22 cellular contexts compared by ENCODE assay signal in genomic region chr2:60119778-60120177, GRCh38.
A peak's percentile ranks its signal among the peaks of the same experiment; 100 is the strongest.
DNase-seq lines count a peak whose midpoint lies in the region; ATAC-seq, FAIRE-seq and TF ChIP-seq lines count a peak whose summit lies in the region.
"Had no signal": no experiment of that assay in that cellular context is flagged by ENCODE, and none has a peak within 500 bp of the region (broad histone marks: within the 10 kb centered on the region; RNA-seq: fewer than 3 reads in every experiment).

No MANE protein-coding gene starts in this region.

- no peak overlapping the region for H3K27ac ChIP-seq in heart right ventricle
- no peak overlapping the region for H3K27ac ChIP-seq in psoas muscle
- H3K27ac ChIP-seq: breast epithelium, parathyroid adenoma, vagina had no signal

- TF ChIP-seq CTCF in heart right ventricle (IDR thresholded peaks at IDR 0.05) (peak in 5 of 9 donors; percentile 16 to 48 (median 40)), bronchial epithelial cell (IDR thresholded peaks at IDR 0.05; ENCODE audit: insufficient read depth, low read length, severe bottlenecking) (no peak), psoas muscle (IDR thresholded peaks at IDR 0.05) (peak; percentile 14)

- ATAC-seq in heart right ventricle (no peak), psoas muscle (no peak), GM18870 (IDR thresholded peaks at IDR 0.05; ENCODE audit: unreplicated experiment) (no peak), HG02884 (IDR thresholded peaks at IDR 0.05; ENCODE audit: unreplicated experiment) (no peak)
- ATAC-seq: activated CD4-positive, CD25-positive, alpha-beta regulatory T cell treated with anti-CD3 and anti-CD28 coated beads, Interleukin-2, amount 50 U/mL, for 24 hours; activated CD8-positive, alpha-beta memory T cell treated with anti-CD3 and anti-CD28 coated beads, Interleukin-2, amount 10 ng/mL, durations not matched to agents 7 days and 5 days; esophagus mucosa; natural killer cell; Right ventricle myocardium inferior had no signal

- intact Hi-C loops in heart right ventricle (cut with DNase I) = loop anchor here in 3 of 10 donors (10.0 kb wide), 1 partner anchor 815 kb away; no protein-coding TSS in a partner anchor
- intact Hi-C loops in cardiac septum (cut with DNase I) = loop anchor here (10.0 kb wide), 1 partner anchor 655 kb away; no protein-coding TSS in a partner anchor
- intact Hi-C loops in psoas muscle (cut with DNase I) = loop anchor here in 1 of 2 donors (10.0 kb wide), 1 partner anchor 425 kb away; no protein-coding TSS in a partner anchor

- H3K27me3 ChIP-seq in heart right ventricle = no peaks in the 10 kb centered on the region
- H3K27me3 ChIP-seq in bronchial epithelial cell (ENCODE audit: control insufficient read depth, insufficient read depth, low read length) = no peaks in the 10 kb centered on the region
- H3K27me3 ChIP-seq in psoas muscle (ENCODE audit: insufficient read depth in 3 of 3, low read length in 2 of 3) = no peaks in the 10 kb centered on the region
- H3K27me3 ChIP-seq: breast epithelium, vagina had no signal

- H3K36me3 ChIP-seq in heart right ventricle (no peaks in the 10 kb centered on the region), bronchial epithelial cell (ENCODE audit: control insufficient read depth, insufficient read depth, low read length) (no peaks in the 10 kb centered on the region), psoas muscle (ENCODE audit: insufficient read depth in 1 of 2, low read depth in 1 of 2) (no peaks in the 10 kb centered on the region)
- H3K36me3 ChIP-seq: breast epithelium, vagina had no signal

- no peak overlapping the region for H3K4me3 ChIP-seq in heart right ventricle
- H3K4me3 ChIP-seq in bronchial epithelial cell (ENCODE audit: low read depth, low read length) = no peak overlapping the region
- no peak overlapping the region for H3K4me3 ChIP-seq in psoas muscle
- H3K4me3 ChIP-seq: breast epithelium, vagina had no signal

- no peak for DNase-seq in heart right ventricle
- no peak for DNase-seq in cardiac septum (ENCODE audit: low spot score)
- peak; percentile 8 for DNase-seq in NAMALWA (ENCODE audit: low spot score)
- DNase-seq in bronchial epithelial cell (ENCODE audit: low read depth) = peak; percentile 10
- DNase-seq in psoas muscle = no peak
- DNase-seq in stimulated activated naive CD4-positive, alpha-beta T cell treated with Interleukin-2 at 50 U/mL for 16 hours (lab: John Stamatoyannopoulos, UW) = no peak
- DNase-seq: activated CD8-positive, alpha-beta memory T cell treated with anti-CD3 and anti-CD28 coated beads, Interleukin-2, amount 10 ng/mL, durations not matched to agents 7 days and 5 days; CD8-positive, alpha-beta memory T cell; KG1; natural killer cell; NCI-H1694 treated with DMSO at 0.1 percent for 48 hours; NCI-H345; small intestine; stimulated activated CD4-positive, alpha-beta T cell treated with anti-CD3 and anti-CD28 coated beads, Interleukin-4, amount 100 ng/mL, for 24 hours had no signal

- H3K9me3 ChIP-seq in heart right ventricle = peaks cover 0 to 24% (median 7%) of the 10 kb centered on the region in 11 donors
- H3K9me3 ChIP-seq in psoas muscle = no peaks in the 10 kb centered on the region
- H3K9me3 ChIP-seq: vagina had no signal

- 62 to 71% methylated on average over 2 of the region's 2 CpGs for WGBS in heart right ventricle, 2 donors
- WGBS in psoas muscle, 3 donors = 65 to 75% (median 73%) methylated on average over 2 of the region's 2 CpGs

- no peaks in the 10 kb centered on the region for H3K4me1 ChIP-seq in heart right ventricle
- H3K4me1 ChIP-seq in psoas muscle = no peaks in the 10 kb centered on the region
- H3K4me1 ChIP-seq: breast epithelium, parathyroid adenoma, vagina had no signal

- FAIRE-seq in bronchial epithelial cell (lab: Jason Lieb, UNC) = no peak

Comparison
In these comparisons a context has a peak if more than half of its experiments do, and no peak if none do; other contexts are left out.
1. DNase-seq: peak in NAMALWA (single experiment) and bronchial epithelial cell (single experiment); none in heart right ventricle (0 of 2), cardiac septum (single experiment), psoas muscle (0 of 2) and stimulated activated naive CD4-positive, alpha-beta T cell treated with Interleukin-2 at 50 U/mL for 16 hours (single experiment).